Comparison of ENCODE assay signal across 11 cellular contexts in the genomic region with DNA sequence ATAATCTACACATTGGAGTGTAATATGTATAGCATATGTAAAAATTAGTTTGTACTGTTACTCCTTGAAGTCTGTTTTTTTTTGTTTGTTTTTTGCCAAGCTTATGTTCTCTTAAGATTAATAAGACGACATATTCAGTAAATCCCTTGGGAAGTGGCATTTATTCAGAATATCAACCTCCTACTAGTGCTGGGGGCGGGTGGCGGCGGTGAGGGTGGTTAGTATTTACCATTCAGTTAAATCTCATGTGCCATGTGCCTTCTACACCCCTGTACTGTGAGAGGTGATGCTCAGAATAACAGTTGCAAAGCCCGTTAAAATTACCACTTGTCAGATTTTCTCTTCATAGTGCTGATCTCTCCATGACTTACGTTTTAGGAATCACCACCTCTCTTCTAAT. TPM values are rescaled to one million over a fixed set of nuclear protein-coding genes. Genes with fewer than 3 reads are reported as not detected.
DNase-seq lines count a peak whose midpoint lies in the region; ATAC-seq and TF ChIP-seq lines count a peak whose summit lies in the region.
"Had no signal": no experiment of that assay in that cellular context is flagged by ENCODE, and none has a peak within 500 bp of the region (broad histone marks: within the 10 kb centered on the region; RNA-seq: fewer than 3 reads in every experiment).

No MANE protein-coding gene starts in this region.

- H3K9me3 Mint-ChIP-seq in stimulated activated effector memory CD8-positive, alpha-beta T cell treated with anti-CD3 and anti-CD28 coated beads, Interleukin-12 subunit alpha, Interleukin-12 subunit beta, amount 100 ng/mL, for 72 hours: no peaks in the 10 kb centered on the region

- H3K27me3 ChIP-seq in foreskin keratinocyte: no peaks in the 10 kb centered on the region
- H3K27me3 ChIP-seq in spleen (replicated peaks in 1 of 7): no peaks in the 10 kb centered on the region

- H3K36me3 ChIP-seq in SK-N-MC (ENCODE audit: insufficient read depth, low read length) (peaks cover 10% of the 10 kb centered on the region; the same call in 1 of the 2 replicates), spleen (no peaks in the 10 kb centered on the region)

- H3K9ac ChIP-seq in SK-N-MC (ENCODE audit: insufficient read length): no peak overlapping the region

- ATAC-seq in foreskin keratinocyte: no peak
- no peak for ATAC-seq in stimulated activated effector memory CD8-positive, alpha-beta T cell treated with anti-CD3 and anti-CD28 coated beads, Interleukin-12 subunit alpha, Interleukin-12 subunit beta, amount 100 ng/mL, for 72 hours
- ATAC-seq in HG03095 (IDR thresholded peaks at IDR 0.05; ENCODE audit: unreplicated experiment): no peak
- ATAC-seq: esophagus mucosa had no signal

- peaks cover 45% of the 10 kb centered on the region for H3K36me3 Mint-ChIP-seq in stimulated activated effector memory CD8-positive, alpha-beta T cell treated with anti-CD3 and anti-CD28 coated beads, Interleukin-12 subunit alpha, Interleukin-12 subunit beta, amount 100 ng/mL, for 72 hours

- intact Hi-C loops in spleen (cut with DNase I; ENCODE audit: low total_unique reads): no loop called here

- TF ChIP-seq POLR2A in spleen (IDR thresholded peaks at IDR 0.05): no peak

- H3K4me1 ChIP-seq in foreskin keratinocyte (peaks cover 44% of the 10 kb centered on the region), spleen (peaks cover 42 to 90% (median 64%) of the 10 kb centered on the region in 6 donors)

- DNase-seq in NCI-H82 (lab: John Stamatoyannopoulos, UW) (peak; percentile 20), NCI-H82 treated with DMSO at 0.1 percent for 48 hours (lab: John Stamatoyannopoulos, UW; ENCODE audit: unreplicated experiment) (no peak), SK-N-MC (ENCODE audit: low read depth, low spot score) (no peak), foreskin keratinocyte (no peak), ureter (ENCODE audit: low spot score) (no peak), spleen (no peak)
- no peak for DNase-seq in stimulated activated effector memory CD8-positive, alpha-beta T cell treated with anti-CD3 and anti-CD28 coated beads, Interleukin-12 subunit alpha, Interleukin-12 subunit beta, amount 100 ng/mL, for 72 hours (ENCODE audit: low spot score in 2 of 2)
- DNase-seq: NCI-H2171 treated with DMSO at 0.1 percent for 48 hours had no signal

- H3K4me3 Mint-ChIP-seq in stimulated activated effector memory CD8-positive, alpha-beta T cell treated with anti-CD3 and anti-CD28 coated beads, Interleukin-12 subunit alpha, Interleukin-12 subunit beta, amount 100 ng/mL, for 72 hours: peak overlapping the region; percentile 79

- WGBS in spleen, 5 donors: 68 to 75% (median 70%) methylated on average over 6 of the region's 6 CpGs

- H3K9me3 ChIP-seq in SK-N-MC (ENCODE audit: low read depth, low read length) (no peaks in the 10 kb centered on the region), spleen (no peaks in the 10 kb centered on the region)

- no peak for TF ChIP-seq CTCF in foreskin keratinocyte (conservative IDR thresholded peaks at IDR 0.05)
- TF ChIP-seq CTCF in spleen (IDR thresholded peaks at IDR 0.05 in 8 of 11, conservative IDR thresholded peaks at IDR 0.05 in 3 of 11): no peak

- peak overlapping the region; percentile 82; the same call in 1 of the 2 replicates for H3K4me3 ChIP-seq in SK-N-MC
- peak overlapping the region in 1 of 8 donors; percentile 86 for H3K4me3 ChIP-seq in spleen

- H3K27ac ChIP-seq in SK-N-MC (no peak overlapping the region), foreskin keratinocyte (peak overlapping the region; percentile 94), spleen (peak overlapping the region in 3 of 8 donors; percentile 99 to 100 (median 99))
- H3K27ac ChIP-seq: 22Rv1 had no signal

- peaks cover 64% of the 10 kb centered on the region for H3K4me1 Mint-ChIP-seq in stimulated activated effector memory CD8-positive, alpha-beta T cell treated with anti-CD3 and anti-CD28 coated beads, Interleukin-12 subunit alpha, Interleukin-12 subunit beta, amount 100 ng/mL, for 72 hours

- no peak overlapping the region for H3K27ac Mint-ChIP-seq in stimulated activated effector memory CD8-positive, alpha-beta T cell treated with anti-CD3 and anti-CD28 coated beads, Interleukin-12 subunit alpha, Interleukin-12 subunit beta, amount 100 ng/mL, for 72 hours

RNA-seq across cellular contexts. Expression of gene BACH1, which starts 3.0 kb away (rescaled TPM):
- total RNA-seq in foreskin keratinocyte: 45.6 and 46.9 TPM in 2 replicates
- polyA plus RNA-seq in foreskin keratinocyte: 6.1 and 7.4 TPM in 2 replicates
- total RNA-seq in ureter: 75.7 TPM
- 100 to 1,000 TPM in 4 of 7 donors, 10 to 100 TPM in 3; 60.5 to 131 (median 102) TPM for total RNA-seq in spleen
- polyA plus RNA-seq in spleen: 1 to 10 TPM; 6.7 to 9.8 (median 7.2) TPM
